Comparison of ENCODE assay signal across 8 cellular contexts in the genomic region with DNA sequence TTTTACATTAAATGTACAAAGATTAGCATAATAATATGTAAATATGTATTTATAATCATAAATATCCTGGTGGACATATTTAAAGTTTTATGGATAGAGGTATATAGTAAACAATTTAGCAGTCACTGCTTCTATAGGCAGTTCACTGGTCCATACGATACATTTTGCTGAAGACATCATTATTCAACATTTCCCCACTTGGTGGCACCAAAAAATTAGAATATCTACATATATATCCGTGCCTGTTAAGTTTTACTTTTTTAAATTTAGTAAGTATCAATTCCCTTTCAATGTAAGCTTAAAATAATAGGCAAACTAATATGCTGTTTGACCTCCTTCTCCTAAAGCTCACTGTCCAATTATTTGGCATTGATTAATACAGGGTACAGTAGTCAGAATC.
DNase-seq lines count a peak whose midpoint lies in the region; ATAC-seq, FAIRE-seq and TF ChIP-seq lines count a peak whose summit lies in the region.

No MANE protein-coding gene starts in this region.

- POLR2A ChIA-PET in activated CD4-positive, alpha-beta memory T cell treated with anti-CD3 and anti-CD28 coated beads, Interleukin-2, amount 10 ng/mL, durations not matched to agents 7 days and 5 days (lab: Charles Lee), result no interaction called here

- peak; percentile 96 for FAIRE-seq in A204.1 (lab: Jason Lieb, UNC)

- TF ChIP-seq POLR2A in heart left ventricle (IDR thresholded peaks at IDR 0.05), result no peak

- no peaks in the 10 kb centered on the region for H3K36me3 Mint-ChIP-seq in activated CD4-positive, alpha-beta memory T cell treated with anti-CD3 and anti-CD28 coated beads, Interleukin-2, amount 10 ng/mL, durations not matched to agents 7 days and 5 days (ENCODE audit: low read depth)

- ATAC-seq in GM18861 (IDR thresholded peaks at IDR 0.05; ENCODE audit: unreplicated experiment), result peak; percentile 79
- ATAC-seq in HG03442 (IDR thresholded peaks at IDR 0.05; ENCODE audit: unreplicated experiment), result peak; percentile 72
- no peak for ATAC-seq in heart left ventricle

- H3K9me3 ChIP-seq in heart left ventricle, result no peaks in the 10 kb centered on the region

- H3K4me3 ChIP-seq in brain microvascular endothelial cell (ENCODE audit: low read depth, low read length) (no peak overlapping the region), heart left ventricle (no peak overlapping the region)

- no peaks in the 10 kb centered on the region for H3K9me3 Mint-ChIP-seq in activated CD4-positive, alpha-beta memory T cell treated with anti-CD3 and anti-CD28 coated beads, Interleukin-2, amount 10 ng/mL, durations not matched to agents 7 days and 5 days

- DNase-seq in brain microvascular endothelial cell (no peak), NCI-H1092 treated with DMSO at 0.1 percent for 48 hours (lab: John Stamatoyannopoulos, UW) (no peak), heart left ventricle (no peak)
- DNase-seq in activated CD4-positive, alpha-beta memory T cell treated with anti-CD3 and anti-CD28 coated beads, Interleukin-2, amount 10 ng/mL, durations not matched to agents 7 days and 5 days, result no peak
- DNase-seq in activated CD4-positive, alpha-beta T cell treated with anti-CD3 and anti-CD28 coated beads for 4 hours, result no peak

- TF ChIP-seq CTCF in brain microvascular endothelial cell (IDR thresholded peaks at IDR 0.05; ENCODE audit: low read depth, low read length, missing control alignments) (peak; percentile 10), heart left ventricle (IDR thresholded peaks at IDR 0.05) (peak in 3 of 12 donors; percentile 6 to 18 (median 7))

- H3K27me3 ChIP-seq in brain microvascular endothelial cell (replicated peaks) (no peaks in the 10 kb centered on the region), heart left ventricle (no peaks in the 10 kb centered on the region)

- H3K36me3 ChIP-seq in brain microvascular endothelial cell (replicated peaks) (no peaks in the 10 kb centered on the region), heart left ventricle (peaks cover 0 to 20% (median 10%) of the 10 kb centered on the region in 9 donors)

- 49 to 62% (median 58%) methylated on average over 2 of the region's 2 CpGs for WGBS in heart left ventricle, 4 donors

- H3K27me3 Mint-ChIP-seq in activated CD4-positive, alpha-beta memory T cell treated with anti-CD3 and anti-CD28 coated beads, Interleukin-2, amount 10 ng/mL, durations not matched to agents 7 days and 5 days, result no peaks in the 10 kb centered on the region

- no peaks in the 10 kb centered on the region for H3K4me1 Mint-ChIP-seq in activated CD4-positive, alpha-beta memory T cell treated with anti-CD3 and anti-CD28 coated beads, Interleukin-2, amount 10 ng/mL, durations not matched to agents 7 days and 5 days

- no peak overlapping the region for H3K4me3 Mint-ChIP-seq in activated CD4-positive, alpha-beta memory T cell treated with anti-CD3 and anti-CD28 coated beads, Interleukin-2, amount 10 ng/mL, durations not matched to agents 7 days and 5 days

- H3K4me1 ChIP-seq in heart left ventricle, result no peaks in the 10 kb centered on the region

- no peak overlapping the region for H3K27ac Mint-ChIP-seq in activated CD4-positive, alpha-beta memory T cell treated with anti-CD3 and anti-CD28 coated beads, Interleukin-2, amount 10 ng/mL, durations not matched to agents 7 days and 5 days

- intact Hi-C loops in heart left ventricle (cut with DNase I), result loop anchor here in 2 of 10 donors (5.0 to 10.0 kb wide), 3 partner anchors 65 to 375 kb away; a partner anchor contains a TSS

- no peak overlapping the region for H3K27ac ChIP-seq in brain microvascular endothelial cell
- H3K27ac ChIP-seq in heart left ventricle, result no peak overlapping the region

- in situ Hi-C loops in brain microvascular endothelial cell (cut with HindIII; ENCODE audit: low pct_ligation_motif_present, low sequenced_read_pairs), result no loop called here

- CTCF ChIA-PET in activated CD4-positive, alpha-beta memory T cell treated with anti-CD3 and anti-CD28 coated beads, Interleukin-2, amount 10 ng/mL, durations not matched to agents 7 days and 5 days (lab: Charles Lee), result no interaction called here

Comparison
In these comparisons a context has a peak if more than half of its experiments do, and no peak if none do; other contexts are left out.
1. ATAC-seq: peak in GM18861 (single experiment) and HG03442 (single experiment); none in heart left ventricle (0 of 4).